Comparison of ENCODE assay signal across 1 cellular context in genomic region chr1:149732781-149733180, GRCh38. TPM values are rescaled to one million over a fixed set of nuclear protein-coding genes. Genes with fewer than 3 reads are reported as not detected.
"Had no signal": no experiment of that assay in that cellular context is flagged by ENCODE, and none has a peak within 500 bp of the region (broad histone marks: within the 10 kb centered on the region; RNA-seq: fewer than 3 reads in every experiment).

No MANE protein-coding gene starts in this region.

RNA-seq across cellular contexts. Expression of gene FCGR1A, which starts 49.7 kb away (rescaled TPM):
- total RNA-seq: suprapubic skin had no signal
